ENCODE assay signal across 8 cellular contexts in genomic region chr6:72620866-72621242, GRCh38. TPM values are rescaled to one million over a fixed set of nuclear protein-coding genes. Genes with fewer than 3 reads are reported as not detected.
A peak's percentile ranks its signal among the peaks of the same experiment; 100 is the strongest.
DNase-seq lines count a peak whose midpoint lies in the region; ATAC-seq, FAIRE-seq and TF ChIP-seq lines count a peak whose summit lies in the region.

No MANE protein-coding gene starts in this region.

- no peak for ATAC-seq in GM21515 (IDR thresholded peaks at IDR 0.05; ENCODE audit: unreplicated experiment)

- DNase-seq in activated T-cell treated with anti-CD3 and anti-CD28 coated beads, Interleukin-2, amount 50 U/mL, for 1 hour, result peak; percentile 31
- no peak for DNase-seq in hepatocyte (ENCODE audit: low spot score)
- DNase-seq in stimulated activated CD4-positive, alpha-beta T cell treated with anti-CD3 and anti-CD28 coated beads, Interleukin-4, amount 100 ng/mL, for 1 hour, result peak; percentile 14
- DNase-seq in HT-29 (ENCODE audit: low spot score), result no peak
- no peak for DNase-seq in T-helper 9 cell
- no peak for DNase-seq in frontal cortex (ENCODE audit: low spot score in 2 of 2)

- TF ChIP-seq CTCF in GM12875 (IDR thresholded peaks at IDR 0.05; ENCODE audit: borderline replicate concordance, insufficient read depth, low read depth, low read length) (no peak), hepatocyte (IDR thresholded peaks at IDR 0.05; ENCODE audit: poor library complexity) (no peak)

- peaks cover 16% of the 10 kb centered on the region for H3K4me1 ChIP-seq in hepatocyte (ENCODE audit: insufficient read depth)

- H3K27me3 ChIP-seq in hepatocyte, result peaks cover 77% of the 10 kb centered on the region

- no peak for FAIRE-seq in frontal cortex (lab: Jason Lieb, UNC)

- H3K4me2 ChIP-seq in hepatocyte, result peak overlapping the region; percentile 98

- H3K79me2 ChIP-seq in hepatocyte, result no peaks in the 10 kb centered on the region

- H3K27ac ChIP-seq in hepatocyte, result no peak overlapping the region

- H3K9me3 ChIP-seq in hepatocyte (ENCODE audit: low read depth), result no peaks in the 10 kb centered on the region

- peak overlapping the region; percentile 56 for H3K4me3 ChIP-seq in GM12875 (ENCODE audit: low read depth, low read length)
- peak overlapping the region; percentile 60 for H3K4me3 ChIP-seq in hepatocyte

- H3K36me3 ChIP-seq in hepatocyte (replicated peaks; ENCODE audit: insufficient read depth, low read depth), result no peaks in the 10 kb centered on the region

- H4K20me1 ChIP-seq in hepatocyte (ENCODE audit: insufficient read depth, poor library complexity, severe bottlenecking), result no peaks in the 10 kb centered on the region

- no peaks in the 10 kb centered on the region for H3K9me2 ChIP-seq in hepatocyte (replicated peaks; ENCODE audit: insufficient read depth)

- 13% methylated on average over 17 of the region's 17 CpGs for WGBS in hepatocyte (ENCODE audit: low lambda C conversion rate, missing lambda C conversion rate)

- peak overlapping the region; percentile 73 for H2AFZ ChIP-seq in hepatocyte

RNA-seq across cellular contexts. Expression of gene KCNQ5, which starts 1.0 kb away (rescaled TPM):
- total RNA-seq in hepatocyte (1.6 and 5.5 TPM in 2 replicates), frontal cortex (12.6 TPM)
- polyA plus RNA-seq in hepatocyte, result 2.0 and 3.7 TPM in 2 replicates
- not detected in 2 replicates for total RNA-seq in HT-29 (2014; rRNA removed; shearing (Covaris generic))

Comparison
In these comparisons a context has a peak if more than half of its experiments do, and no peak if none do; other contexts are left out.
1. DNase-seq: peak in activated T-cell treated with anti-CD3 and anti-CD28 coated beads, Interleukin-2, amount 50 U/mL, for 1 hour (single experiment) and stimulated activated CD4-positive, alpha-beta T cell treated with anti-CD3 and anti-CD28 coated beads, Interleukin-4, amount 100 ng/mL, for 1 hour (single experiment); none in hepatocyte (single experiment), HT-29 (single experiment), T-helper 9 cell (single experiment) and frontal cortex (0 of 2).